2 cellular contexts compared by ENCODE assay signal in the genomic region with DNA sequence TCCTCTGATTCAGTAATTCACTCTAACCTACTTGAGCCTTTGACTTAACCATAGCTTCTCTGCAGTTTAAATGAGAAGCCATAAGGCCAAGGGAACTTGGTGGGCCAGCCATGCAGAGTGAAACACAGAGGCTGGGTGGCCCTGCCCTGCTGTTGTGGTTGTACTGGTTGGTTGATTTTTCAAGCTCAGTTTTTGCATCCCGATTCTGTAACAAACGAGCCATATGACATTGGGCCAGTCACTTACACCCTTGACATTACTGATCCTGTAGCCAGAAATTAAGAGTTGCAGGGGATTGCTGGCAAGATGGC.
TF ChIP-seq lines count a peak whose summit lies in the region.

No MANE protein-coding gene starts in this region.

TF ChIP-seq in liver, 16 proteins besides CTCF, POLR2A, EP300 and RAD21 (continued from another document):
- TF ChIP-seq, protein P1, sequence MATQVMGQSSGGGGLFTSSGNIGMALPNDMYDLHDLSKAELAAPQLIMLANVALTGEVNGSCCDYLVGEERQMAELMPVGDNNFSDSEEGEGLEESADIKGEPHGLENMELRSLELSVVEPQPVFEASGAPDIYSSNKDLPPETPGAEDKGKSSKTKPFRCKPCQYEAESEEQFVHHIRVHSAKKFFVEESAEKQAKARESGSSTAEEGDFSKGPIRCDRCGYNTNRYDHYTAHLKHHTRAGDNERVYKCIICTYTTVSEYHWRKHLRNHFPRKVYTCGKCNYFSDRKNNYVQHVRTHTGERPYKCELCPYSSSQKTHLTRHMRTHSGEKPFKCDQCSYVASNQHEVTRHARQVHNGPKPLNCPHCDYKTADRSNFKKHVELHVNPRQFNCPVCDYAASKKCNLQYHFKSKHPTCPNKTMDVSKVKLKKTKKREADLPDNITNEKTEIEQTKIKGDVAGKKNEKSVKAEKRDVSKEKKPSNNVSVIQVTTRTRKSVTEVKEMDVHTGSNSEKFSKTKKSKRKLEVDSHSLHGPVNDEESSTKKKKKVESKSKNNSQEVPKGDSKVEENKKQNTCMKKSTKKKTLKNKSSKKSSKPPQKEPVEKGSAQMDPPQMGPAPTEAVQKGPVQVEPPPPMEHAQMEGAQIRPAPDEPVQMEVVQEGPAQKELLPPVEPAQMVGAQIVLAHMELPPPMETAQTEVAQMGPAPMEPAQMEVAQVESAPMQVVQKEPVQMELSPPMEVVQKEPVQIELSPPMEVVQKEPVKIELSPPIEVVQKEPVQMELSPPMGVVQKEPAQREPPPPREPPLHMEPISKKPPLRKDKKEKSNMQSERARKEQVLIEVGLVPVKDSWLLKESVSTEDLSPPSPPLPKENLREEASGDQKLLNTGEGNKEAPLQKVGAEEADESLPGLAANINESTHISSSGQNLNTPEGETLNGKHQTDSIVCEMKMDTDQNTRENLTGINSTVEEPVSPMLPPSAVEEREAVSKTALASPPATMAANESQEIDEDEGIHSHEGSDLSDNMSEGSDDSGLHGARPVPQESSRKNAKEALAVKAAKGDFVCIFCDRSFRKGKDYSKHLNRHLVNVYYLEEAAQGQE (IDR thresholded peaks at IDR 0.05), result no peak
- TF ChIP-seq NR2F2 (IDR thresholded peaks at IDR 0.05) (no peak), RXRA (IDR thresholded peaks at IDR 0.05) (no peak), TAF1 (conservative IDR thresholded peaks at IDR 0.05) (no peak)

TF ChIP-seq in HepG2, 621 proteins besides CTCF, POLR2A, EP300 and RAD21 (continued from another document):
- TF ChIP-seq, protein P2, sequence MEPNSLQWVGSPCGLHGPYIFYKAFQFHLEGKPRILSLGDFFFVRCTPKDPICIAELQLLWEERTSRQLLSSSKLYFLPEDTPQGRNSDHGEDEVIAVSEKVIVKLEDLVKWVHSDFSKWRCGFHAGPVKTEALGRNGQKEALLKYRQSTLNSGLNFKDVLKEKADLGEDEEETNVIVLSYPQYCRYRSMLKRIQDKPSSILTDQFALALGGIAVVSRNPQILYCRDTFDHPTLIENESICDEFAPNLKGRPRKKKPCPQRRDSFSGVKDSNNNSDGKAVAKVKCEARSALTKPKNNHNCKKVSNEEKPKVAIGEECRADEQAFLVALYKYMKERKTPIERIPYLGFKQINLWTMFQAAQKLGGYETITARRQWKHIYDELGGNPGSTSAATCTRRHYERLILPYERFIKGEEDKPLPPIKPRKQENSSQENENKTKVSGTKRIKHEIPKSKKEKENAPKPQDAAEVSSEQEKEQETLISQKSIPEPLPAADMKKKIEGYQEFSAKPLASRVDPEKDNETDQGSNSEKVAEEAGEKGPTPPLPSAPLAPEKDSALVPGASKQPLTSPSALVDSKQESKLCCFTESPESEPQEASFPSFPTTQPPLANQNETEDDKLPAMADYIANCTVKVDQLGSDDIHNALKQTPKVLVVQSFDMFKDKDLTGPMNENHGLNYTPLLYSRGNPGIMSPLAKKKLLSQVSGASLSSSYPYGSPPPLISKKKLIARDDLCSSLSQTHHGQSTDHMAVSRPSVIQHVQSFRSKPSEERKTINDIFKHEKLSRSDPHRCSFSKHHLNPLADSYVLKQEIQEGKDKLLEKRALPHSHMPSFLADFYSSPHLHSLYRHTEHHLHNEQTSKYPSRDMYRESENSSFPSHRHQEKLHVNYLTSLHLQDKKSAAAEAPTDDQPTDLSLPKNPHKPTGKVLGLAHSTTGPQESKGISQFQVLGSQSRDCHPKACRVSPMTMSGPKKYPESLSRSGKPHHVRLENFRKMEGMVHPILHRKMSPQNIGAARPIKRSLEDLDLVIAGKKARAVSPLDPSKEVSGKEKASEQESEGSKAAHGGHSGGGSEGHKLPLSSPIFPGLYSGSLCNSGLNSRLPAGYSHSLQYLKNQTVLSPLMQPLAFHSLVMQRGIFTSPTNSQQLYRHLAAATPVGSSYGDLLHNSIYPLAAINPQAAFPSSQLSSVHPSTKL (CRISPR knock-in tag; IDR thresholded peaks at IDR 0.05), result no peak
- no peak for TF ChIP-seq TAF1 (CRISPR knock-in tag; IDR thresholded peaks at IDR 0.05)
- no peak for TF ChIP-seq ATM (IDR thresholded peaks at IDR 0.05; ENCODE audit: borderline replicate concordance)
- TF ChIP-seq MAFG (CRISPR knock-in tag; IDR thresholded peaks at IDR 0.05), result no peak
- TF ChIP-seq, protein P3, sequence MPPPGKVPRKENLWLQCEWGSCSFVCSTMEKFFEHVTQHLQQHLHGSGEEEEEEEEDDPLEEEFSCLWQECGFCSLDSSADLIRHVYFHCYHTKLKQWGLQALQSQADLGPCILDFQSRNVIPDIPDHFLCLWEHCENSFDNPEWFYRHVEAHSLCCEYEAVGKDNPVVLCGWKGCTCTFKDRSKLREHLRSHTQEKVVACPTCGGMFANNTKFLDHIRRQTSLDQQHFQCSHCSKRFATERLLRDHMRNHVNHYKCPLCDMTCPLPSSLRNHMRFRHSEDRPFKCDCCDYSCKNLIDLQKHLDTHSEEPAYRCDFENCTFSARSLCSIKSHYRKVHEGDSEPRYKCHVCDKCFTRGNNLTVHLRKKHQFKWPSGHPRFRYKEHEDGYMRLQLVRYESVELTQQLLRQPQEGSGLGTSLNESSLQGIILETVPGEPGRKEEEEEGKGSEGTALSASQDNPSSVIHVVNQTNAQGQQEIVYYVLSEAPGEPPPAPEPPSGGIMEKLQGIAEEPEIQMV (CRISPR knock-in tag; IDR thresholded peaks at IDR 0.05; ENCODE audit: low read depth), result no peak
- TF ChIP-seq, protein P4, sequence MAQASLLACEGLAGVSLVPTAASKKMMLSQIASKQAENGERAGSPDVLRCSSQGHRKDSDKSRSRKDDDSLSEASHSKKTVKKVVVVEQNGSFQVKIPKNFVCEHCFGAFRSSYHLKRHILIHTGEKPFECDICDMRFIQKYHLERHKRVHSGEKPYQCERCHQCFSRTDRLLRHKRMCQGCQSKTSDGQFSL (CRISPR knock-in tag; IDR thresholded peaks at IDR 0.05), result no peak
- TF ChIP-seq, protein P5, sequence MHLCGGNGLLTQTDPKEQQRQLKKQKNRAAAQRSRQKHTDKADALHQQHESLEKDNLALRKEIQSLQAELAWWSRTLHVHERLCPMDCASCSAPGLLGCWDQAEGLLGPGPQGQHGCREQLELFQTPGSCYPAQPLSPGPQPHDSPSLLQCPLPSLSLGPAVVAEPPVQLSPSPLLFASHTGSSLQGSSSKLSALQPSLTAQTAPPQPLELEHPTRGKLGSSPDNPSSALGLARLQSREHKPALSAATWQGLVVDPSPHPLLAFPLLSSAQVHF (CRISPR knock-in tag; IDR thresholded peaks at IDR 0.05), result no peak
- TF ChIP-seq, protein P6, sequence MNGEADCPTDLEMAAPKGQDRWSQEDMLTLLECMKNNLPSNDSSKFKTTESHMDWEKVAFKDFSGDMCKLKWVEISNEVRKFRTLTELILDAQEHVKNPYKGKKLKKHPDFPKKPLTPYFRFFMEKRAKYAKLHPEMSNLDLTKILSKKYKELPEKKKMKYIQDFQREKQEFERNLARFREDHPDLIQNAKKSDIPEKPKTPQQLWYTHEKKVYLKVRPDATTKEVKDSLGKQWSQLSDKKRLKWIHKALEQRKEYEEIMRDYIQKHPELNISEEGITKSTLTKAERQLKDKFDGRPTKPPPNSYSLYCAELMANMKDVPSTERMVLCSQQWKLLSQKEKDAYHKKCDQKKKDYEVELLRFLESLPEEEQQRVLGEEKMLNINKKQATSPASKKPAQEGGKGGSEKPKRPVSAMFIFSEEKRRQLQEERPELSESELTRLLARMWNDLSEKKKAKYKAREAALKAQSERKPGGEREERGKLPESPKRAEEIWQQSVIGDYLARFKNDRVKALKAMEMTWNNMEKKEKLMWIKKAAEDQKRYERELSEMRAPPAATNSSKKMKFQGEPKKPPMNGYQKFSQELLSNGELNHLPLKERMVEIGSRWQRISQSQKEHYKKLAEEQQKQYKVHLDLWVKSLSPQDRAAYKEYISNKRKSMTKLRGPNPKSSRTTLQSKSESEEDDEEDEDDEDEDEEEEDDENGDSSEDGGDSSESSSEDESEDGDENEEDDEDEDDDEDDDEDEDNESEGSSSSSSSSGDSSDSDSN (CRISPR knock-in tag; IDR thresholded peaks at IDR 0.05), result no peak
